In the genomic region with DNA sequence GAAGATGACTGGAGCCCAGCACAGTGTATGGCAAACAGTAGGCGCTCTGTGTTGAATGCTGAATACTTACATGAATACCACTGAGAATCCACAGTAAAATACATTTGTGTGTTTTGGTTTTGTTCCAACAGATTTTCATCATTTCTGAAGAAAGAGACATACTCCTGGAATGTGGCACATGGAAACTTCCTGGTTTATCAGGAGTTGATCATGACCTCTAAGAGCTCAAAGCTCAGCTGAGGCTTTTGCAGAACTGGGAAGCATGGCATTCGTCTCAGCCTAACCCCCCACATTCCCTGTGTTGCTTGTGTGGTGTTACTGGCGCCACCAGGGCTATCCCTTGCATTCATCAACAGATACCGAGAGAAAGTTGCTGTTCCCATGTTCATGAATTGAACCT, we compare ENCODE assay signal across 18 cellular contexts.
DNase-seq lines count a peak whose midpoint lies in the region; ATAC-seq and TF ChIP-seq lines count a peak whose summit lies in the region.
"Had no signal": no experiment of that assay in that cellular context is flagged by ENCODE, and none has a peak within 500 bp of the region (broad histone marks: within the 10 kb centered on the region; RNA-seq: fewer than 3 reads in every experiment).

No MANE protein-coding gene starts in this region.

- DNase-seq in ELR (ENCODE audit: low read depth) (peak; percentile 84), fibroblast of the conjunctiva (ENCODE audit: low read depth) (peak; percentile 10), skeletal muscle cell (ENCODE audit: low read depth) (peak; percentile 30), CD1c-positive myeloid dendritic cell (ENCODE audit: extremely low spot score) (no peak), epidermal melanocyte (ENCODE audit: insufficient read length, low spot score) (no peak), NCI-H1092 treated with DMSO at 0.1 percent for 48 hours (lab: John Stamatoyannopoulos, UW) (no peak)
- DNase-seq: activated CD8-positive, alpha-beta memory T cell treated with anti-CD3 and anti-CD28 coated beads for 24 hours; activated gamma-delta T cell; CD4-positive, alpha-beta memory T cell; GF-D8; hippocampal formation; NCI-H1092; thyroid gland; WERI-Rb-1 had no signal

- ATAC-seq in SK-N-SH treated with all-trans-retinoic acid at 6 μM for 48 hours (peak; percentile 69), GM21526 (IDR thresholded peaks at IDR 0.05; ENCODE audit: low FRiP score, unreplicated experiment) (no peak)
- ATAC-seq: left lobe of liver had no signal

- H3K4me3 ChIP-seq in skeletal muscle cell (ENCODE audit: low read depth, low read length): no peak overlapping the region
- H3K4me3 ChIP-seq: cardiac muscle cell, thyroid gland had no signal

TF ChIP-seq in SK-N-SH treated with all-trans-retinoic acid at 6 μM for 48 hours, 23 proteins besides CTCF, POLR2A, EP300 and RAD21:
- peak; percentile 28; the same call in 1 of the 2 replicates for TF ChIP-seq ISL1 (CRISPR knock-in tag; IDR thresholded peaks at IDR 0.05)
- no peak for TF ChIP-seq ZNF8 (CRISPR knock-in tag; IDR thresholded peaks at IDR 0.05)
TF ChIP-seq in SK-N-SH treated with all-trans-retinoic acid at 6 μM for 48 hours: peak in this region for 1.

Comparison
In these comparisons a context has a peak if more than half of its experiments do, and no peak if none do; other contexts are left out.
1. DNase-seq: peak in ELR (single experiment), fibroblast of the conjunctiva (single experiment) and skeletal muscle cell (single experiment); none in CD1c-positive myeloid dendritic cell (single experiment), epidermal melanocyte (single experiment) and NCI-H1092 treated with DMSO at 0.1 percent for 48 hours (single experiment).